In genomic region chr17:63694974-63695773, GRCh38 we compare ENCODE assay signal across 12 cellular contexts. TPM values are rescaled to one million over a fixed set of nuclear protein-coding genes. Genes with fewer than 3 reads are reported as not detected.
A peak's percentile ranks its signal among the peaks of the same experiment; 100 is the strongest.
DNase-seq lines count a peak whose midpoint lies in the region; ATAC-seq and TF ChIP-seq lines count a peak whose summit lies in the region.
"Had no signal": no experiment of that assay in that cellular context is flagged by ENCODE, and none has a peak within 500 bp of the region (broad histone marks: within the 10 kb centered on the region; RNA-seq: fewer than 3 reads in every experiment).

No MANE protein-coding gene starts in this region.

- CTCF ChIA-PET in CD8-positive, alpha-beta T cell (lab: Charles Lee) = interaction anchor here (1.0 to 13.2 kb wide), 7 partner anchors 8 to 139 kb away, joined by 3 to 233 read pairs (median 4); no protein-coding TSS in a partner anchor

- H3K27me3 ChIP-seq in CD8-positive, alpha-beta T cell (ENCODE audit: insufficient read depth, low read length) = no peaks in the 10 kb centered on the region
- H3K27me3 ChIP-seq: uterus had no signal

- peaks cover 59% of the 10 kb centered on the region for H3K4me1 ChIP-seq in CD8-positive, alpha-beta T cell (ENCODE audit: insufficient read depth, low read length)
- peaks cover 19% of the 10 kb centered on the region for H3K4me1 ChIP-seq in mucosa of descending colon (ENCODE audit: low read depth)
- H3K4me1 ChIP-seq: uterus had no signal

- TF ChIP-seq POLR2A in GM19099 (IDR thresholded peaks at IDR 0.05; ENCODE audit: extremely low read depth, insufficient read length, low read depth) = peak; percentile 38

- H3K9me3 Mint-ChIP-seq in CD8-positive, alpha-beta T cell = no peaks in the 10 kb centered on the region
- no peaks in the 10 kb centered on the region for H3K9me3 Mint-ChIP-seq in activated T-cell treated with anti-CD3 and anti-CD28 coated beads, Interleukin-2, amount 50 U/mL, for 72 hours
- H3K9me3 Mint-ChIP-seq in memory B cell = no peaks in the 10 kb centered on the region

- intact Hi-C loops in CD8-positive, alpha-beta T cell (cut with DNase I, micrococcal nuclease) = loop anchor here (5.0 to 10.0 kb wide), 3 partner anchors 268 to 327 kb away; partner anchors contain the start of genes ICAM2 (in 1 of the 2) and PRR29 (in 1 of the 2)
- intact Hi-C loops in mucosa of descending colon (cut with DNase I, micrococcal nuclease) = no loop called here

- TF ChIP-seq CTCF in CD8-positive, alpha-beta T cell (IDR thresholded peaks at IDR 0.05) = no peak
- no peak for TF ChIP-seq CTCF in mucosa of descending colon (IDR thresholded peaks at IDR 0.05)

- H3K4me1 Mint-ChIP-seq in CD8-positive, alpha-beta T cell (ENCODE audit: low read depth) = peaks cover 57% of the 10 kb centered on the region
- H3K4me1 Mint-ChIP-seq in activated T-cell treated with anti-CD3 and anti-CD28 coated beads, Interleukin-2, amount 50 U/mL, for 72 hours (ENCODE audit: low read depth) = peaks cover 46% of the 10 kb centered on the region
- H3K4me1 Mint-ChIP-seq in memory B cell = peaks cover 45% of the 10 kb centered on the region

- peaks cover 69% of the 10 kb centered on the region for H3K36me3 Mint-ChIP-seq in CD8-positive, alpha-beta T cell
- peaks cover 3 to 5% of the 10 kb centered on the region in 2 donors for H3K36me3 Mint-ChIP-seq in activated T-cell treated with anti-CD3 and anti-CD28 coated beads, Interleukin-2, amount 50 U/mL, for 72 hours (ENCODE audit: insufficient read depth in 2 of 2)
- H3K36me3 Mint-ChIP-seq in memory B cell = peaks cover 17% of the 10 kb centered on the region

- H3K4me3 Mint-ChIP-seq in CD8-positive, alpha-beta T cell = peak overlapping the region; percentile 98
- peak overlapping the region; percentile 43 to 46 for H3K4me3 Mint-ChIP-seq in activated T-cell treated with anti-CD3 and anti-CD28 coated beads, Interleukin-2, amount 50 U/mL, for 72 hours
- peak overlapping the region; percentile 76 for H3K4me3 Mint-ChIP-seq in memory B cell

- H3K9me3 ChIP-seq in CD8-positive, alpha-beta T cell (ENCODE audit: low read length) = no peaks in the 10 kb centered on the region
- no peaks in the 10 kb centered on the region for H3K9me3 ChIP-seq in mucosa of descending colon
- H3K9me3 ChIP-seq: uterus had no signal

- DNase-seq in CD8-positive, alpha-beta T cell = peak in 3 of 7 experiments; percentile 32 to 78 (median 39)
- DNase-seq in activated T-cell treated with anti-CD3 and anti-CD28 coated beads, Interleukin-2, amount 50 U/mL, for 72 hours = no peak
- DNase-seq in memory B cell (ENCODE audit: low spot score in 2 of 2) (peak; percentile 15 to 38), mucosa of descending colon (no peak), middle frontal gyrus (ENCODE audit: extremely low spot score, low spot score) (no peak)
- DNase-seq: hypothalamus, NCI-H187 treated with DMSO at 0.1 percent for 48 hours, uterus had no signal

- H3K27me3 Mint-ChIP-seq in CD8-positive, alpha-beta T cell (ENCODE audit: low read depth) = no peaks in the 10 kb centered on the region
- H3K27me3 Mint-ChIP-seq in activated T-cell treated with anti-CD3 and anti-CD28 coated beads, Interleukin-2, amount 50 U/mL, for 72 hours (ENCODE audit: low read depth) = no peaks in the 10 kb centered on the region
- H3K27me3 Mint-ChIP-seq in memory B cell = no peaks in the 10 kb centered on the region

- POLR2A ChIA-PET in CD8-positive, alpha-beta T cell (lab: Charles Lee) = interaction anchor here (0.6 to 12.1 kb wide), 40 partner anchors 9 to 1835 kb away, joined by 3 to 649 read pairs (median 6); partner anchors contain the start of genes CCDC47, DDX42, MAP3K3 and STRADA

- H3K4me3 ChIP-seq in CD8-positive, alpha-beta T cell (ENCODE audit: low read depth, low read length) = peak overlapping the region; percentile 26
- no peak overlapping the region for H3K4me3 ChIP-seq in mucosa of descending colon
- H3K4me3 ChIP-seq: uterus had no signal

- peaks cover 58% of the 10 kb centered on the region for H3K36me3 ChIP-seq in CD8-positive, alpha-beta T cell (ENCODE audit: insufficient read depth, low read length)
- H3K36me3 ChIP-seq in mucosa of descending colon (ENCODE audit: low read depth) = peaks cover 5% of the 10 kb centered on the region
- H3K36me3 ChIP-seq: uterus had no signal

- ATAC-seq in CD8-positive, alpha-beta T cell = no peak
- no peak for ATAC-seq in activated T-cell treated with anti-CD3 and anti-CD28 coated beads, Interleukin-2, amount 50 U/mL, for 72 hours (replicated peaks in 1 of 2)
- ATAC-seq in memory B cell (ENCODE audit: low read depth) (no peak), HG03039 (IDR thresholded peaks at IDR 0.05; ENCODE audit: unreplicated experiment) (no peak), mucosa of descending colon (no peak), GM21529 (IDR thresholded peaks at IDR 0.05; ENCODE audit: unreplicated experiment) (no peak)
- ATAC-seq: right cardiac atrium had no signal

- peak overlapping the region; percentile 19 for H3K27ac ChIP-seq in CD8-positive, alpha-beta T cell (ENCODE audit: low read depth, low read length)
- H3K27ac ChIP-seq: uterus had no signal

- peak overlapping the region; percentile 98 for H3K27ac Mint-ChIP-seq in CD8-positive, alpha-beta T cell
- H3K27ac Mint-ChIP-seq in activated T-cell treated with anti-CD3 and anti-CD28 coated beads, Interleukin-2, amount 50 U/mL, for 72 hours = peak overlapping the region; percentile 85
- H3K27ac Mint-ChIP-seq in memory B cell = peak overlapping the region; percentile 94

RNA-seq across cellular contexts. Expression of gene LIMD2, which starts 4.8 kb away (rescaled TPM):
- total RNA-seq in CD8-positive, alpha-beta T cell = 100 to 1,000 TPM; 828 to 849 TPM
- 100 to 1,000 TPM; 227 to 324 TPM for total RNA-seq in activated T-cell treated with anti-CD3 and anti-CD28 coated beads, Interleukin-2, amount 50 U/mL, for 72 hours
- total RNA-seq in mucosa of descending colon = 10 to 100 TPM in 1 of 3 donors, 1 to 10 TPM in 2; 5.6 to 13.2 (median 8.4) TPM

RNA-seq across cellular contexts. Expression of gene STRADA, which starts 46.4 kb away (rescaled TPM):
- total RNA-seq in CD8-positive, alpha-beta T cell = 10 to 100 TPM; 54.7 to 63.6 TPM
- total RNA-seq in activated T-cell treated with anti-CD3 and anti-CD28 coated beads, Interleukin-2, amount 50 U/mL, for 72 hours = 10 to 100 TPM; 71.7 to 77.7 TPM
- 10 to 100 TPM; 29.1 to 34.0 (median 29.6) TPM for total RNA-seq in mucosa of descending colon

Comparison
In these comparisons a context has a peak if more than half of its experiments do, and no peak if none do; other contexts are left out.
1. DNase-seq: peak in memory B cell (2 of 2); none in activated T-cell treated with anti-CD3 and anti-CD28 coated beads, Interleukin-2, amount 50 U/mL, for 72 hours (0 of 2), mucosa of descending colon (0 of 3) and middle frontal gyrus (single experiment).
2. H3K4me3 Mint-ChIP-seq: peak in every context shown above with its lines; median percentile 98 in CD8-positive, alpha-beta T cell; 76 in memory B cell; 44 in activated T-cell treated with anti-CD3 and anti-CD28 coated beads, Interleukin-2, amount 50 U/mL, for 72 hours.
3. RNA of gene LIMD2, which starts 4.8 kb away (total RNA-seq): 828 to 849 TPM in CD8-positive, alpha-beta T cell and 227 to 324 TPM in activated T-cell treated with anti-CD3 and anti-CD28 coated beads, Interleukin-2, amount 50 U/mL, for 72 hours; 5.6 to 13.2 TPM in mucosa of descending colon; every median in the first group is over 10 times any median in the second.
4. intact Hi-C loops: an anchor here in CD8-positive, alpha-beta T cell (5.0 to 10.0 kb wide); none called in mucosa of descending colon.
5. Peak in every context shown above with its lines, with median percentiles within 50 percentile points of each other: H3K27ac Mint-ChIP-seq.